39 cellular contexts compared by ENCODE assay signal in the genomic region with DNA sequence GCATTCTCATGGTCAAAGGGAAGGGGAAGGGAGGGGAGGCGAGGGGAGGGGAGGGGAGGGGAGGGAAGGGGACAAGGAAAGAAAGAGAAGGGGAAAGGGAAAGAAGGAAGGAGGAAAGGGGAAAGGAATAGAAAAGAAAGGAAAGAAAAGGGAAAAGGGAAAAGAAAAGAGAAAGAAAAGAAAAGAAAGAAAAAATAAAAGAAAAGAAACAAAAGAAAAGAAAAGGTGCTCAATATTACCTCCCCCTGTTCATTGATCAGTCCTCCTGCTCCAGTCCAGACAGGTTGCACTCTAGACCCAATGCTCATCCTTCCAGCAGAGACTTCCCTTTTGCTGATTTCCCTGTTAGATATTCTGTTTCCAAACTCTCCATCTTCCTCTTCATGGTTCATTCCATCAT. TPM values are rescaled to one million over a fixed set of nuclear protein-coding genes. Genes with fewer than 3 reads are reported as not detected.
"Had no signal": no experiment of that assay in that cellular context is flagged by ENCODE, and none has a peak within 500 bp of the region (broad histone marks: within the 10 kb centered on the region; RNA-seq: fewer than 3 reads in every experiment).

No MANE protein-coding gene starts in this region.

- H3K4me2 ChIP-seq: KMS-11 had no signal

- H3K4me3 ChIP-seq: MG63 had no signal

- H3K9me3 ChIP-seq: MG63 had no signal

- H3K27ac ChIP-seq: KMS-11 had no signal

- H3K9ac ChIP-seq: KMS-11 had no signal

- H3K27me3 ChIP-seq: MG63 had no signal

- DNase-seq: Karpas-422, Kasumi-1, MG63, MM.1S, MV-4-11, NCI-H1048, NCI-H1092, NCI-H1092 treated with DMSO at 0.1 percent for 48 hours, NCI-H1105, NCI-H1105 treated with DMSO at 0.1 percent for 48 hours, NCI-H1417, NCI-H1417 treated with DMSO at 0.1 percent for 48 hours, NCI-H1436, NCI-H1436 treated with DMSO at 0.1 percent for 48 hours, NCI-H146, NCI-H1694, NCI-H1694 treated with DMSO at 0.1 percent for 48 hours, NCI-H187, NCI-H187 treated with DMSO at 0.1 percent for 48 hours, NCI-H1930, NCI-H2029, NCI-H2029 treated with DMSO at 0.1 percent for 48 hours, NCI-H2081, NCI-H2081 treated with DMSO at 0.1 percent for 48 hours, NCI-H2107, NCI-H2171, NCI-H2171 treated with DMSO at 0.1 percent for 48 hours, NCI-H2227 treated with DMSO at 0.1 percent for 48 hours, NCI-H226, NCI-H345, NCI-H446, NCI-H510A, NCI-H510A treated with DMSO at 0.1 percent for 48 hours, NCI-H524 had no signal

- H3K36me3 ChIP-seq: MG63 had no signal

RNA-seq across cellular contexts. Expression of gene OR5K3, which starts 18.0 kb away (rescaled TPM):
- total RNA-seq: LHCN-M2, M059J, MCF 10A, NCI-H460 had no signal

RNA-seq across cellular contexts. Expression of gene OR5K4, which starts 18.8 kb away (rescaled TPM):
- total RNA-seq: LHCN-M2, M059J, MCF 10A, NCI-H460 had no signal
